Comparison of ENCODE assay signal across 1 cellular context in genomic region chr14:34685819-34686428, GRCh38.
TF ChIP-seq lines count a peak whose summit lies in the region.

No MANE protein-coding gene starts in this region.

TF ChIP-seq in HepG2, 621 proteins besides CTCF, POLR2A, EP300 and RAD21 (continued from another document and continues in another):
- TF ChIP-seq ZMYM2 (CRISPR knock-in tag; IDR thresholded peaks at IDR 0.05) (no peak), MBD4 (IDR thresholded peaks at IDR 0.05; ENCODE audit: borderline replicate concordance, low read length) (no peak), CCAR2 (optimal IDR thresholded peaks at IDR 0.05; ENCODE audit: low read depth, low read length) (no peak), ARID5B (CRISPR knock-in tag; IDR thresholded peaks at IDR 0.05) (peak; percentile 66), TGIF2 (CRISPR knock-in tag; IDR thresholded peaks at IDR 0.05) (no peak), SRSF4 (IDR thresholded peaks at IDR 0.05; ENCODE audit: low read depth, low read length, poor library complexity, severe bottlenecking) (no peak), MEF2D (CRISPR knock-in tag; IDR thresholded peaks at IDR 0.05) (no peak), HHEX (CRISPR knock-in tag; IDR thresholded peaks at IDR 0.05) (no peak), TOE1 (CRISPR knock-in tag; IDR thresholded peaks at IDR 0.05) (no peak), FOXK2 (IDR thresholded peaks at IDR 0.05) (no peak), ZNF652 (CRISPR knock-in tag; IDR thresholded peaks at IDR 0.05; ENCODE audit: borderline replicate concordance, low read depth) (no peak), CEBPB (IDR thresholded peaks at IDR 0.05; ENCODE audit: borderline replicate concordance, low read depth, low read length) (no peak), ZNF276 (CRISPR knock-in tag; IDR thresholded peaks at IDR 0.05; ENCODE audit: low read depth) (no peak), ZNF879 (CRISPR knock-in tag; IDR thresholded peaks at IDR 0.05) (no peak), HNF4A (CRISPR knock-in tag; IDR thresholded peaks at IDR 0.05) (peak; percentile 68), KLF12 (CRISPR knock-in tag; IDR thresholded peaks at IDR 0.05; ENCODE audit: borderline replicate concordance) (no peak), PBX3 (CRISPR knock-in tag; IDR thresholded peaks at IDR 0.05; ENCODE audit: borderline replicate concordance) (no peak), CHD2 (IDR thresholded peaks at IDR 0.05; ENCODE audit: low read depth, low read length) (no peak), ZNF747 (CRISPR knock-in tag; IDR thresholded peaks at IDR 0.05; ENCODE audit: borderline replicate concordance) (no peak), SKI (IDR thresholded peaks at IDR 0.05; ENCODE audit: partially characterized antibody) (no peak), KDM5A (IDR thresholded peaks at IDR 0.05; ENCODE audit: borderline replicate concordance, low read length) (no peak), ZNF788 (CRISPR knock-in tag; IDR thresholded peaks at IDR 0.05; ENCODE audit: borderline replicate concordance) (no peak), PRDM10 (CRISPR knock-in tag; IDR thresholded peaks at IDR 0.05; ENCODE audit: low read depth) (no peak), ZBTB25 (CRISPR knock-in tag; IDR thresholded peaks at IDR 0.05) (no peak), IKZF4 (CRISPR knock-in tag; IDR thresholded peaks at IDR 0.05; ENCODE audit: borderline replicate concordance, low read depth, not compliant biosample characterization) (no peak), ZNF549 (CRISPR knock-in tag; IDR thresholded peaks at IDR 0.05) (no peak), NCOA2 (CRISPR knock-in tag; IDR thresholded peaks at IDR 0.05) (no peak), ZEB1 (IDR thresholded peaks at IDR 0.05; ENCODE audit: insufficient replicate concordance, low read depth) (no peak), ZFP36L2 (CRISPR knock-in tag; IDR thresholded peaks at IDR 0.05) (0 out of 2 replicates have a peak, but pooled peaks have one; percentile 55), KDM1A (CRISPR knock-in tag; IDR thresholded peaks at IDR 0.05) (peak; percentile 95), ERF (CRISPR knock-in tag; IDR thresholded peaks at IDR 0.05) (0 out of 2 replicates have a peak, but pooled peaks have one; percentile 22), KLF13 (CRISPR knock-in tag; IDR thresholded peaks at IDR 0.05) (no peak), HIC2 (CRISPR knock-in tag; IDR thresholded peaks at IDR 0.05; ENCODE audit: low read depth) (no peak), NAIF1 (CRISPR knock-in tag; IDR thresholded peaks at IDR 0.05; ENCODE audit: borderline replicate concordance) (no peak), MIER2 (CRISPR knock-in tag; IDR thresholded peaks at IDR 0.05) (no peak), ZNF569 (CRISPR knock-in tag; IDR thresholded peaks at IDR 0.05; ENCODE audit: borderline replicate concordance) (no peak), HCFC1 (IDR thresholded peaks at IDR 0.05; ENCODE audit: low read depth, low read length) (no peak), ZUFSP (CRISPR knock-in tag; IDR thresholded peaks at IDR 0.05; ENCODE audit: borderline replicate concordance) (no peak), HNRNPUL1 (IDR thresholded peaks at IDR 0.05; ENCODE audit: low read depth, low read length) (no peak), ZNF737 (CRISPR knock-in tag; IDR thresholded peaks at IDR 0.05; ENCODE audit: borderline replicate concordance) (no peak), ETS1 (CRISPR knock-in tag; IDR thresholded peaks at IDR 0.05) (no peak), ZNF207 (IDR thresholded peaks at IDR 0.05; ENCODE audit: borderline replicate concordance) (no peak), KDM6A (CRISPR knock-in tag; IDR thresholded peaks at IDR 0.05; ENCODE audit: low read depth) (no peak), NR1H2 (CRISPR knock-in tag; IDR thresholded peaks at IDR 0.05; ENCODE audit: borderline replicate concordance, low read depth) (no peak), MTF2 (CRISPR knock-in tag; IDR thresholded peaks at IDR 0.05; ENCODE audit: borderline replicate concordance) (no peak), TFDP1 (CRISPR knock-in tag; IDR thresholded peaks at IDR 0.05; ENCODE audit: borderline replicate concordance) (no peak; the same call in 1 of the 2 replicates), ZNF816 (CRISPR knock-in tag; IDR thresholded peaks at IDR 0.05; ENCODE audit: borderline replicate concordance) (no peak), YEATS4 (CRISPR knock-in tag; IDR thresholded peaks at IDR 0.05; ENCODE audit: borderline replicate concordance) (no peak), MLLT10 (CRISPR knock-in tag; IDR thresholded peaks at IDR 0.05) (no peak), SMC3 (IDR thresholded peaks at IDR 0.05; ENCODE audit: low read length) (no peak), ZNF672 (CRISPR knock-in tag; IDR thresholded peaks at IDR 0.05) (no peak), DDIT3 (CRISPR knock-in tag; IDR thresholded peaks at IDR 0.05) (no peak)
